In the genomic region with DNA sequence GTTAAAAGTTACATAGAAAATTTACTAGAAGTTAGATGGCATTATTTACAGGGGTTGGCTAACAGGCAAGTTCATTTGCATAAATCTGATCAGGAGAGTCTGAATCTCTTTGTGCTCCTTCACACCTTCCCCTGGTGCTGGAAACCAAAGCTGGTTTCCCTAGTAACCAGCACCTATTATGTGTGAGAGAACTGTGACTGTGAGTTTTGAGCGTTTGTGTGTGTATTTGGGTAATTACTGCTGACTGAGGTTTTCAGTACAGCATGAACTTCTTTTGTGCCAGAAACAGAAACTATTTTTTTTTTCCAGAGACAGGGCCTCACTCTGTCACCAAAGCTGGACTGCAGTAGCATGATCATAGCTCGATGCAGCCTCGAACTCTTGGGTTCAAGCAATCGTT, we compare ENCODE assay signal across 9 cellular contexts. TPM values are rescaled to one million over a fixed set of nuclear protein-coding genes. Genes with fewer than 3 reads are reported as not detected.
DNase-seq lines count a peak whose midpoint lies in the region; ATAC-seq, FAIRE-seq and TF ChIP-seq lines count a peak whose summit lies in the region.
"Had no signal": no experiment of that assay in that cellular context is flagged by ENCODE, and none has a peak within 500 bp of the region (broad histone marks: within the 10 kb centered on the region; RNA-seq: fewer than 3 reads in every experiment).

No MANE protein-coding gene starts in this region.

- POLR2A ChIA-PET in activated CD8-positive, alpha-beta T cell treated with anti-CD3 and anti-CD28 coated beads for 36 hours (lab: Charles Lee) = interaction anchor here (0.8 to 1.0 kb wide), 2 partner anchors 9 to 35 kb away, joined by 4 read pairs; no protein-coding TSS in a partner anchor

- H3K27ac ChIP-seq in pancreas = peak overlapping the region in 2 of 4 donors; percentile 6 to 47
- H3K27ac ChIP-seq in colonic mucosa = no peak overlapping the region
- H3K27ac ChIP-seq: VCaP had no signal

- intact Hi-C loops in activated CD8-positive, alpha-beta T cell treated with anti-CD3 and anti-CD28 coated beads for 36 hours (cut with micrococcal nuclease) = no loop called here
- intact Hi-C loops in pancreas (cut with DNase I) (no loop called here), colonic mucosa (cut with DNase I) (no loop called here)

- no peaks in the 10 kb centered on the region for H3K36me3 Mint-ChIP-seq in activated CD8-positive, alpha-beta T cell treated with anti-CD3 and anti-CD28 coated beads for 36 hours (ENCODE audit: low read depth)

- DNase-seq in GM19239 (ENCODE audit: insufficient read length, low spot score) (peak; percentile 53), pancreas (no peak), colonic mucosa (no peak), NCI-H2196 treated with DMSO at 0.1 percent for 48 hours (lab: John Stamatoyannopoulos, UW; ENCODE audit: unreplicated experiment) (no peak), SHP77 (lab: John Stamatoyannopoulos, UW) (no peak)
- no peak for DNase-seq in activated CD8-positive, alpha-beta T cell treated with anti-CD3 and anti-CD28 coated beads for 36 hours

- H3K4me3 ChIP-seq in pancreas (no peak overlapping the region), colonic mucosa (no peak overlapping the region)
- H3K4me3 ChIP-seq: skin epidermis had no signal

- TF ChIP-seq CTCF in activated CD8-positive, alpha-beta T cell treated with anti-CD3 and anti-CD28 coated beads for 36 hours (IDR thresholded peaks at IDR 0.05) = no peak
- TF ChIP-seq CTCF in pancreas (IDR thresholded peaks at IDR 0.05) = no peak
- no peak for TF ChIP-seq CTCF in colonic mucosa (IDR thresholded peaks at IDR 0.05)

- FAIRE-seq in GM19239 (lab: Jason Lieb, UNC) = peak; percentile 98
- FAIRE-seq in pancreas (lab: Jason Lieb, UNC) = no peak

- ATAC-seq in HG02763 (IDR thresholded peaks at IDR 0.05; ENCODE audit: unreplicated experiment) = peak; percentile 80
- peak; percentile 77 for ATAC-seq in activated CD8-positive, alpha-beta T cell treated with anti-CD3 and anti-CD28 coated beads for 36 hours
- peak in 3 of 4 donors; percentile 39 to 72 (median 61) for ATAC-seq in pancreas

- H3K4me1 ChIP-seq in pancreas = peaks cover 0 to 7% (median 0%) of the 10 kb centered on the region in 3 donors
- H3K4me1 ChIP-seq in colonic mucosa = peaks cover 6% of the 10 kb centered on the region

- H3K36me3 ChIP-seq in pancreas = no peaks in the 10 kb centered on the region
- no peaks in the 10 kb centered on the region for H3K36me3 ChIP-seq in colonic mucosa

- no peaks in the 10 kb centered on the region for H3K27me3 ChIP-seq in pancreas
- no peaks in the 10 kb centered on the region for H3K27me3 ChIP-seq in colonic mucosa

- H3K4me3 Mint-ChIP-seq in activated CD8-positive, alpha-beta T cell treated with anti-CD3 and anti-CD28 coated beads for 36 hours = no peak overlapping the region

- peaks cover 14% of the 10 kb centered on the region for H3K4me1 Mint-ChIP-seq in activated CD8-positive, alpha-beta T cell treated with anti-CD3 and anti-CD28 coated beads for 36 hours (ENCODE audit: low read depth)

- H3K9me3 ChIP-seq in pancreas (no peaks in the 10 kb centered on the region), colonic mucosa (no peaks in the 10 kb centered on the region)

- no peaks in the 10 kb centered on the region for H3K9me3 Mint-ChIP-seq in activated CD8-positive, alpha-beta T cell treated with anti-CD3 and anti-CD28 coated beads for 36 hours

- CTCF ChIA-PET in activated CD8-positive, alpha-beta T cell treated with anti-CD3 and anti-CD28 coated beads for 36 hours (lab: Charles Lee) = interaction anchor here (1.1 to 2.5 kb wide), 5 partner anchors 17 to 97 kb away, joined by 3 to 13 read pairs (median 3); no protein-coding TSS in a partner anchor

- WGBS in pancreas, 2 donors = 69 to 73% methylated on average over 4 of the region's 4 CpGs

- H3K9ac ChIP-seq in colonic mucosa (ENCODE audit: low read depth in 2 of 2, low read length in 2 of 2) = no peak overlapping the region

- peaks cover 7% of the 10 kb centered on the region for H3K27me3 Mint-ChIP-seq in activated CD8-positive, alpha-beta T cell treated with anti-CD3 and anti-CD28 coated beads for 36 hours

- H3K27ac Mint-ChIP-seq in activated CD8-positive, alpha-beta T cell treated with anti-CD3 and anti-CD28 coated beads for 36 hours = no peak overlapping the region

RNA-seq across cellular contexts. Expression of a gene that starts 10.3 kb away (rescaled TPM):
- total RNA-seq in activated CD8-positive, alpha-beta T cell treated with anti-CD3 and anti-CD28 coated beads for 36 hours = not detected
- not detected for total RNA-seq in pancreas
- polyA plus RNA-seq in pancreas = under 1 TPM in 1 of 2 donors, not detected in 1; 0.05 TPM
- total RNA-seq in colonic mucosa = not detected

RNA-seq across cellular contexts. Expression of a gene that starts 24.9 kb away (rescaled TPM):
- 1 to 10 TPM; 6.1 to 6.3 TPM for total RNA-seq in activated CD8-positive, alpha-beta T cell treated with anti-CD3 and anti-CD28 coated beads for 36 hours
- total RNA-seq in pancreas = 1 to 10 TPM; 2.4 to 9.3 (median 3.8) TPM
- 10 to 100 TPM in 1 of 2 donors, 1 to 10 TPM in 1; 4.0 to 11.4 TPM for polyA plus RNA-seq in pancreas
- total RNA-seq in colonic mucosa = 1 to 10 TPM; 1.9 to 5.4 TPM

RNA-seq across cellular contexts. Expression of a gene that starts 39.7 kb away (rescaled TPM):
- total RNA-seq in activated CD8-positive, alpha-beta T cell treated with anti-CD3 and anti-CD28 coated beads for 36 hours = 10 to 100 TPM; 20.4 to 21.8 TPM
- total RNA-seq in pancreas (10 to 100 TPM in 1 of 6 donors, 1 to 10 TPM in 5; 2.3 to 11.6 (median 3.9) TPM), colonic mucosa (1 to 10 TPM; 4.3 to 5.1 TPM)
- 1 to 10 TPM; 2.3 to 4.6 TPM for polyA plus RNA-seq in pancreas

RNA-seq across cellular contexts. Expression of a gene that starts 46.8 kb away (rescaled TPM):
- 10 to 100 TPM; 11.7 to 12.6 TPM for total RNA-seq in activated CD8-positive, alpha-beta T cell treated with anti-CD3 and anti-CD28 coated beads for 36 hours
- total RNA-seq in pancreas (1 to 10 TPM; 3.7 to 8.1 (median 4.2) TPM), colonic mucosa (1 to 10 TPM; 6.1 to 7.5 TPM)
- 1 to 10 TPM; 2.9 to 6.1 TPM for polyA plus RNA-seq in pancreas
